ENCODE assay signal across 16 cellular contexts in the genomic region with DNA sequence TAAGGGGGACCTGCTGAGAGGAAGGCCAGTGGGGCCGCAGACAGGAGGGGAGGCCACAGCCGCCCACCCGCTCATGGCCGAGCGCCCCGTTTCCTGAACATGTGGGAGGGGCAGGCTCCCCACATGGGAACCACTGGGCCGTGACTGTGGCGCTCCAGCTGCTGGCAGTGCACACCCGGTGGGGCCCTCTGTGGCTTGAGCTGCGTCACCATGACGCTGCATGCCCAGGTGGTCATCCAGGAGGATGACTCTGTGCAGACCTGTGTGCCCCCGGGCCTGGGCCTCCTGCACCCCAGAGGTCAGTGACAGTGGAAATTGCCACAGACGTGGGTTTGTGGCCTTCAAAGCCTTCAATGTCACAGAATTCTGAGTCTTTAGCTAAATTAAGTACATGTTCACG.
A peak's percentile ranks its signal among the peaks of the same experiment; 100 is the strongest.
DNase-seq lines count a peak whose midpoint lies in the region; ATAC-seq and TF ChIP-seq lines count a peak whose summit lies in the region.
"Had no signal": no experiment of that assay in that cellular context is flagged by ENCODE, and none has a peak within 500 bp of the region (broad histone marks: within the 10 kb centered on the region; RNA-seq: fewer than 3 reads in every experiment).

No MANE protein-coding gene starts in this region.

- ATAC-seq in GM18519 (IDR thresholded peaks at IDR 0.05; ENCODE audit: low FRiP score, unreplicated experiment) (peak; percentile 89), GM21515 (IDR thresholded peaks at IDR 0.05; ENCODE audit: unreplicated experiment) (peak; percentile 83), HG03108 (IDR thresholded peaks at IDR 0.05; ENCODE audit: unreplicated experiment) (peak; percentile 84), memory B cell (ENCODE audit: low read depth) (peak; percentile 94)

- DNase-seq in memory B cell (ENCODE audit: low spot score in 2 of 2) (peak in 1 of 2 donors; percentile 34), chondrocyte (ENCODE audit: low spot score) (no peak), adrenal gland (no peak), NCI-H2227 treated with DMSO at 0.1 percent for 48 hours (lab: John Stamatoyannopoulos, UW) (no peak)
- no peak for DNase-seq in stimulated activated CD4-positive, alpha-beta T cell treated with anti-CD3 and anti-CD28 coated beads, Interleukin-4, amount 100 ng/mL, for 1 hour
- DNase-seq: CD4-positive, alpha-beta memory T cell; GDM1; KBM-7; NCI-H146; NCI-H748 treated with DMSO at 0.1 percent for 48 hours; T1000 had no signal

- H3K4me3 ChIP-seq in adrenal gland, result no peak overlapping the region
- H3K4me3 ChIP-seq: smooth muscle cell had no signal

- TF ChIP-seq POLR2A in adrenal gland (IDR thresholded peaks at IDR 0.05), result no peak

- H3K27ac Mint-ChIP-seq in memory B cell (peak overlapping the region; percentile 84), chondrocyte (ENCODE audit: unreplicated experiment) (no peak overlapping the region)
- H3K27ac Mint-ChIP-seq: CD4-positive, alpha-beta memory T cell; mesothelial cell of epicardium had no signal

- H3K4me1 ChIP-seq in adrenal gland (replicated peaks in 1 of 2), result no peaks in the 10 kb centered on the region

- H3K27me3 ChIP-seq in adrenal gland, result no peaks in the 10 kb centered on the region

- intact Hi-C loops in adrenal gland (cut with DNase I), result no loop called here

- H3K9me3 Mint-ChIP-seq in memory B cell (no peaks in the 10 kb centered on the region), chondrocyte (ENCODE audit: low read depth) (no peaks in the 10 kb centered on the region)
- H3K9me3 Mint-ChIP-seq: mesothelial cell of epicardium had no signal

- H3K27me3 Mint-ChIP-seq in memory B cell (no peaks in the 10 kb centered on the region), chondrocyte (ENCODE audit: low read depth) (no peaks in the 10 kb centered on the region)
- H3K27me3 Mint-ChIP-seq: CD4-positive, alpha-beta memory T cell had no signal

- peaks cover 19% of the 10 kb centered on the region for H3K4me1 Mint-ChIP-seq in memory B cell
- peaks cover 7% of the 10 kb centered on the region for H3K4me1 Mint-ChIP-seq in chondrocyte (ENCODE audit: low read depth)

- no peak overlapping the region for H3K27ac ChIP-seq in adrenal gland

- H3K9me3 ChIP-seq in adrenal gland (replicated peaks in 1 of 3), result no peaks in the 10 kb centered on the region

- H3K36me3 ChIP-seq in adrenal gland (replicated peaks in 1 of 2), result no peaks in the 10 kb centered on the region

- TF ChIP-seq CTCF in chondrocyte (IDR thresholded peaks at IDR 0.05) (no peak), adrenal gland (IDR thresholded peaks at IDR 0.05) (no peak)

- 78 to 95% (median 94%) methylated on average over 1 to 14 of the region's 14 CpGs for WGBS in adrenal gland, 4 donors

- H3K4me3 Mint-ChIP-seq in memory B cell (no peak overlapping the region), chondrocyte (ENCODE audit: unreplicated experiment) (no peak overlapping the region)
- H3K4me3 Mint-ChIP-seq: CD4-positive, alpha-beta memory T cell; mesothelial cell of epicardium had no signal

- H3K36me3 Mint-ChIP-seq in memory B cell (peaks cover 11% of the 10 kb centered on the region), chondrocyte (ENCODE audit: low read depth) (no peaks in the 10 kb centered on the region)
